Comparison of ENCODE assay signal across 8 cellular contexts in genomic region chr10:70549962-70550845, GRCh38. TPM values are rescaled to one million over a fixed set of nuclear protein-coding genes. Genes with fewer than 3 reads are reported as not detected.
DNase-seq lines count a peak whose midpoint lies in the region; ATAC-seq and TF ChIP-seq lines count a peak whose summit lies in the region.

No MANE protein-coding gene starts in this region.

- no peaks in the 10 kb centered on the region for H3K36me3 ChIP-seq in CD8-positive, alpha-beta memory T cell (ENCODE audit: insufficient read depth, low read length)

- peak; percentile 76 to 89 for ATAC-seq in naive thymus-derived CD8-positive, alpha-beta T cell
- ATAC-seq in HG03457 (IDR thresholded peaks at IDR 0.05; ENCODE audit: unreplicated experiment) = no peak

- TF ChIP-seq POLR2A in erythroblast (IDR thresholded peaks at IDR 0.05; ENCODE audit: low read length) = no peak

- POLR2A ChIA-PET in CD8-positive, alpha-beta memory T cell (lab: Charles Lee) = no interaction called here
- POLR2A ChIA-PET in naive thymus-derived CD8-positive, alpha-beta T cell (lab: Charles Lee) = no interaction called here

- no peak overlapping the region for H3K4me3 ChIP-seq in CD8-positive, alpha-beta memory T cell (ENCODE audit: low read length)
- no peak overlapping the region for H3K4me3 ChIP-seq in HFF-Myc (replicated peaks; ENCODE audit: low read depth, low read length)

- H3K4me1 Mint-ChIP-seq in CD8-positive, alpha-beta memory T cell = peaks cover 0 to 4% (median 0%) of the 10 kb centered on the region in 3 donors
- peaks cover 0 to 6% (median under 1%) of the 10 kb centered on the region in 4 donors for H3K4me1 Mint-ChIP-seq in naive thymus-derived CD8-positive, alpha-beta T cell

- peak overlapping the region in 1 of 7 donors; percentile 5 for H3K4me3 Mint-ChIP-seq in CD8-positive, alpha-beta memory T cell
- H3K4me3 Mint-ChIP-seq in naive thymus-derived CD8-positive, alpha-beta T cell = no peak overlapping the region

- no peaks in the 10 kb centered on the region for H3K36me3 Mint-ChIP-seq in CD8-positive, alpha-beta memory T cell
- peaks cover 0 to 2% (median 0%) of the 10 kb centered on the region in 3 donors for H3K36me3 Mint-ChIP-seq in naive thymus-derived CD8-positive, alpha-beta T cell

- H3K27me3 Mint-ChIP-seq in CD8-positive, alpha-beta memory T cell = peaks cover 2 to 3% of the 10 kb centered on the region in 2 donors
- no peaks in the 10 kb centered on the region for H3K27me3 Mint-ChIP-seq in naive thymus-derived CD8-positive, alpha-beta T cell

- DNase-seq in CD8-positive, alpha-beta memory T cell = peak; percentile 62 to 82 (median 66)
- DNase-seq in HFF-Myc (ENCODE audit: extremely low read depth, low read depth) (peak; percentile 31), NOMO-1 treated with DMSO at 0.1 percent for 48 hours (lab: John Stamatoyannopoulos, UW; ENCODE audit: unreplicated experiment) (peak; percentile 44), erythroblast (lab: John Stamatoyannopoulos, UW) (peak; percentile 52 to 76)
- peak; percentile 42 for DNase-seq in activated CD8-positive, alpha-beta memory T cell treated with anti-CD3 and anti-CD28 coated beads, Interleukin-2, amount 50 U/mL, for 24 hours (ENCODE audit: extremely low read depth)
- peak; percentile 53 to 88 (median 72) for DNase-seq in naive thymus-derived CD8-positive, alpha-beta T cell
- DNase-seq in stimulated activated naive CD4-positive, alpha-beta T cell treated with Interleukin-2 at 50 U/mL for 16 hours (lab: John Stamatoyannopoulos, UW) = peak; percentile 57

- CTCF ChIA-PET in CD8-positive, alpha-beta memory T cell (lab: Charles Lee) = interaction anchor here (0.7 to 4.9 kb wide), 20 partner anchors 9 to 336 kb away, joined by 3 to 87 read pairs (median 4); no protein-coding TSS in a partner anchor

- H3K9me3 Mint-ChIP-seq in CD8-positive, alpha-beta memory T cell = no peaks in the 10 kb centered on the region
- H3K9me3 Mint-ChIP-seq in naive thymus-derived CD8-positive, alpha-beta T cell = no peaks in the 10 kb centered on the region

- H3K9me3 ChIP-seq in CD8-positive, alpha-beta memory T cell (ENCODE audit: low read length) = no peaks in the 10 kb centered on the region

- H3K27ac ChIP-seq in CD8-positive, alpha-beta memory T cell (ENCODE audit: low read depth, low read length) = no peak overlapping the region

- peak overlapping the region in 1 of 8 donors; percentile 4 for H3K27ac Mint-ChIP-seq in CD8-positive, alpha-beta memory T cell
- peak overlapping the region in 1 of 10 donors; percentile 2 for H3K27ac Mint-ChIP-seq in naive thymus-derived CD8-positive, alpha-beta T cell

- TF ChIP-seq CTCF in HFF-Myc (IDR thresholded peaks at IDR 0.05; ENCODE audit: low read depth, low read length, missing control alignments) = peak; percentile 86

- no peaks in the 10 kb centered on the region for H3K27me3 ChIP-seq in CD8-positive, alpha-beta memory T cell (ENCODE audit: insufficient read depth, low read length, poor library complexity, severe bottlenecking)

- H3K4me1 ChIP-seq in CD8-positive, alpha-beta memory T cell (ENCODE audit: insufficient read depth, low read length) = no peaks in the 10 kb centered on the region

RNA-seq across cellular contexts. Expression of gene PRF1, which starts 52.3 kb away (rescaled TPM):
- 10 to 100 TPM; 94.8 to 95.7 TPM for total RNA-seq in CD8-positive, alpha-beta memory T cell
- polyA plus RNA-seq in CD8-positive, alpha-beta memory T cell = 762 TPM
- total RNA-seq in naive thymus-derived CD8-positive, alpha-beta T cell = 10 to 100 TPM; 14.7 to 16.8 TPM
- 100 to 1,000 TPM in 1 of 3 donors, 10 to 100 TPM in 2; 58.3 to 435 (median 84.3) TPM for polyA plus RNA-seq in naive thymus-derived CD8-positive, alpha-beta T cell

Comparison
In these comparisons a context has a peak if more than half of its experiments do, and no peak if none do; other contexts are left out.
1. RNA of gene PRF1, which starts 52.3 kb away (total RNA-seq): 94.8 to 95.7 TPM in CD8-positive, alpha-beta memory T cell; 14.7 to 16.8 TPM in naive thymus-derived CD8-positive, alpha-beta T cell; every median in the first group is over 4 times any median in the second.
2. Peak in every context shown above with its lines, with median percentiles within 50 percentile points of each other: DNase-seq.